In genomic region chr6:33508935-33509926, GRCh38 we compare ENCODE assay signal across 10 cellular contexts. TPM values are rescaled to one million over a fixed set of nuclear protein-coding genes. Genes with fewer than 3 reads are reported as not detected.
DNase-seq lines count a peak whose midpoint lies in the region; ATAC-seq, FAIRE-seq and TF ChIP-seq lines count a peak whose summit lies in the region.
"Had no signal": no experiment of that assay in that cellular context is flagged by ENCODE, and none has a peak within 500 bp of the region (broad histone marks: within the 10 kb centered on the region; RNA-seq: fewer than 3 reads in every experiment).

No MANE protein-coding gene starts in this region.

- H3K4me3 ChIP-seq in right lobe of liver (no peak overlapping the region), HepG2 (replicated peaks in 1 of 3; ENCODE audit: insufficient read depth in 1 of 3, low read depth in 2 of 3, low read length in 3 of 3) (no peak overlapping the region), adipocyte (ENCODE audit: low read length) (peak overlapping the region; percentile 12), mesenchymal stem cell (ENCODE audit: insufficient read depth in 1 of 2, low read depth in 1 of 2, low read length in 2 of 2) (peak overlapping the region in 1 of 2 experiments; percentile 64)
- H3K4me3 ChIP-seq: SJSA1 had no signal

- no peak overlapping the region for H2BK12ac ChIP-seq in mesenchymal stem cell (ENCODE audit: low read length in 2 of 2)

- TF ChIP-seq RAD21 in HepG2 (CRISPR knock-in tag; IDR thresholded peaks at IDR 0.05) = no peak

- POLR2A ChIA-PET in HepG2 (lab: Yijun Ruan, JAX) = no interaction called here

- TF ChIP-seq POLR2A in right lobe of liver (IDR thresholded peaks at IDR 0.05) (no peak), HepG2 (IDR thresholded peaks at IDR 0.05; ENCODE audit: insufficient read depth in 1 of 2, low read depth in 2 of 2, low read length in 2 of 2) (no peak)

- CTCF ChIA-PET in HepG2 (lab: Yijun Ruan, JAX; ENCODE audit: low intra/inter-chr PET ratio, low total read pairs) = no interaction called here

- in situ Hi-C loops in HepG2 (cut with HindIII; ENCODE audit: extremely low pct_ligation_motif_present, low pct_unique_long_range_greater_than_20kb) = no loop called here

- no peak overlapping the region for H3K4me2 ChIP-seq in HepG2 (ENCODE audit: low read depth, low read length)
- no peak overlapping the region for H3K4me2 ChIP-seq in mesenchymal stem cell (ENCODE audit: low read length, poor library complexity, severe bottlenecking)

- no peaks in the 10 kb centered on the region for H3K79me2 ChIP-seq in HepG2 (ENCODE audit: insufficient read depth, low read length)

- 25% methylated on average over 15 of the region's 16 CpGs for WGBS in right lobe of liver (ENCODE audit: insufficient coverage, low coverage, low lambda C conversion rate, missing lambda C conversion rate)
- 38% methylated on average over 16 of the region's 16 CpGs for WGBS in HepG2 (ENCODE audit: low lambda C conversion rate)
- 44% methylated on average over 10 of the region's 16 CpGs for WGBS in mesenchymal stem cell

- TF ChIP-seq CTCF in right lobe of liver (IDR thresholded peaks at IDR 0.05) (no peak), HepG2 (CRISPR knock-in tag; IDR thresholded peaks at IDR 0.05) (no peak)

- no peak overlapping the region for H2AK5ac ChIP-seq in mesenchymal stem cell (ENCODE audit: low read length, severe bottlenecking)

- H3K4ac ChIP-seq in mesenchymal stem cell (ENCODE audit: low read depth in 1 of 2, low read length in 2 of 2) = no peak overlapping the region

- no peaks in the 10 kb centered on the region for H3K4me1 ChIP-seq in right lobe of liver
- H3K4me1 ChIP-seq in HepG2 (ENCODE audit: insufficient read depth, low read length) = peaks cover 22% of the 10 kb centered on the region
- H3K4me1 ChIP-seq in adipocyte (ENCODE audit: control insufficient read depth, insufficient read depth, low read length) = peaks cover 3% of the 10 kb centered on the region
- peaks cover 4% of the 10 kb centered on the region for H3K4me1 ChIP-seq in mesenchymal stem cell (ENCODE audit: control insufficient read depth, insufficient read depth, low read depth, low read length)
- H3K4me1 ChIP-seq: SJSA1 had no signal

- DNase-seq in right lobe of liver (no peak), HepG2 (ENCODE audit: low spot score) (no peak), adipocyte (ENCODE audit: low read depth) (peak; percentile 19), mesenchymal stem cell (no peak), HuH-7 (ENCODE audit: low spot score) (no peak), activated gamma-delta T cell treated with Interleukin-2 at 50 U/mL for 16 hours (no peak)
- DNase-seq: NCI-H2081 had no signal

- H3K27me3 ChIP-seq in right lobe of liver (no peaks in the 10 kb centered on the region), HepG2 (ENCODE audit: control insufficient read depth in 1 of 2, insufficient read depth in 2 of 2, low read length in 2 of 2) (peaks cover 0 to 27% of the 10 kb centered on the region in 2 experiments; a peak in 3 of 5 replicates), adipocyte (replicated peaks; ENCODE audit: control insufficient read depth, insufficient read depth, low read length) (peaks cover 21% of the 10 kb centered on the region), mesenchymal stem cell (ENCODE audit: control insufficient read depth in 1 of 2, insufficient read depth in 1 of 2, low read length in 2 of 2) (peaks cover 29 to 32% of the 10 kb centered on the region in 2 experiments)

- H3K9ac ChIP-seq in HepG2 (ENCODE audit: insufficient read depth, low read depth, low read length) = no peak overlapping the region
- no peak overlapping the region for H3K9ac ChIP-seq in adipocyte (ENCODE audit: low read length)
- peak overlapping the region; percentile 48 for H3K9ac ChIP-seq in mesenchymal stem cell (ENCODE audit: low read length)

- BruUV-seq in HepG2 (replicated peaks; lab: Mats Ljungman, UMichigan) = no TSS peak

- H2BK5ac ChIP-seq in mesenchymal stem cell (ENCODE audit: low read depth, low read length, poor library complexity, severe bottlenecking) = no peak overlapping the region

- no peak overlapping the region for H3K18ac ChIP-seq in mesenchymal stem cell (ENCODE audit: low read depth in 1 of 2, low read length in 2 of 2)

- H3K27ac ChIP-seq in right lobe of liver (no peak overlapping the region), HepG2 (ENCODE audit: extremely low read length, insufficient read depth, low read length) (no peak overlapping the region), mesenchymal stem cell (ENCODE audit: low read length, poor library complexity, severe bottlenecking) (no peak overlapping the region)
- H3K27ac ChIP-seq: SJSA1 had no signal

- H4K20me1 ChIP-seq in HepG2 (ENCODE audit: insufficient read depth, low read length) = no peaks in the 10 kb centered on the region

- H4K91ac ChIP-seq in mesenchymal stem cell (ENCODE audit: low read length) = no peak overlapping the region

- intact Hi-C loops in right lobe of liver (cut with DNase I) = no loop called here
- intact Hi-C loops in HepG2 (cut with micrococcal nuclease; ENCODE audit: unreplicated experiment) = no loop called here

- peak in 3 of 4 donors; percentile 30 to 55 (median 47) for ATAC-seq in right lobe of liver
- no peak for ATAC-seq in HepG2
- no peak for ATAC-seq in activated CD4-positive, CD25-positive, alpha-beta regulatory T cell treated with anti-CD3 and anti-CD28 coated beads, Interleukin-2, amount 50 U/mL, for 24 hours
- ATAC-seq in HG03520 (IDR thresholded peaks at IDR 0.05; ENCODE audit: unreplicated experiment) = no peak

- no peak overlapping the region for H4K8ac ChIP-seq in mesenchymal stem cell (ENCODE audit: low read length)

- H3K79me1 ChIP-seq in mesenchymal stem cell (replicated peaks; ENCODE audit: low read length, poor library complexity, severe bottlenecking) = no peaks in the 10 kb centered on the region

- H2BK15ac ChIP-seq in mesenchymal stem cell (ENCODE audit: low read depth, poor library complexity, severe bottlenecking) = no peak overlapping the region

- H3K36me3 ChIP-seq in right lobe of liver = no peaks in the 10 kb centered on the region
- no peaks in the 10 kb centered on the region for H3K36me3 ChIP-seq in HepG2 (replicated peaks in 1 of 2; ENCODE audit: control insufficient read depth in 1 of 2, insufficient read depth in 2 of 2, low read length in 2 of 2)
- no peaks in the 10 kb centered on the region for H3K36me3 ChIP-seq in adipocyte (ENCODE audit: control insufficient read depth, insufficient read depth, low read length, severe bottlenecking)
- H3K36me3 ChIP-seq in mesenchymal stem cell (ENCODE audit: control insufficient read depth in 1 of 2, insufficient read depth in 2 of 2, low read depth in 1 of 2, low read length in 2 of 2) = no peaks in the 10 kb centered on the region
- H3K36me3 ChIP-seq: SJSA1 had no signal

- no peak overlapping the region for H2BK120ac ChIP-seq in mesenchymal stem cell (ENCODE audit: low read depth, low read length)

- TF ChIP-seq EP300 in HepG2 (IDR thresholded peaks at IDR 0.05; ENCODE audit: low read depth in 2 of 2, low read length in 2 of 2) (no peak), HepG2 (CRISPR knock-in tag; IDR thresholded peaks at IDR 0.05; ENCODE audit: borderline replicate concordance) (no peak)

- no peak for FAIRE-seq in HepG2 (lab: Jason Lieb, UNC)

- H3K23ac ChIP-seq in mesenchymal stem cell (ENCODE audit: low read length in 2 of 2) = no peak overlapping the region

- peak overlapping the region in 1 of 2 experiments; percentile 71 for H3K14ac ChIP-seq in mesenchymal stem cell (ENCODE audit: low read length in 2 of 2)

- H2AFZ ChIP-seq in HepG2 (ENCODE audit: low read length) = no peak overlapping the region
- H2AFZ ChIP-seq in mesenchymal stem cell (ENCODE audit: low read depth, low read length) = peak overlapping the region; percentile 31

- no peaks in the 10 kb centered on the region for H3K9me3 ChIP-seq in right lobe of liver
- no peaks in the 10 kb centered on the region for H3K9me3 ChIP-seq in HepG2 (ENCODE audit: low read length)
- H3K9me3 ChIP-seq in adipocyte (ENCODE audit: control insufficient read depth, low read length) = peaks cover 5% of the 10 kb centered on the region
- peaks cover 5% of the 10 kb centered on the region for H3K9me3 ChIP-seq in mesenchymal stem cell (ENCODE audit: control insufficient read depth, low read length)
- H3K9me3 ChIP-seq: SJSA1 had no signal

TF ChIP-seq in HepG2, 621 proteins besides CTCF, POLR2A, EP300 and RAD21:
- TF ChIP-seq ZNF775 (CRISPR knock-in tag; IDR thresholded peaks at IDR 0.05; ENCODE audit: borderline replicate concordance) = no peak
- no peak for TF ChIP-seq MED1 (CRISPR knock-in tag; IDR thresholded peaks at IDR 0.05)
- no peak for TF ChIP-seq ZNF484 (CRISPR knock-in tag; IDR thresholded peaks at IDR 0.05; ENCODE audit: borderline replicate concordance, low read depth)
- TF ChIP-seq ZNF24 (IDR thresholded peaks at IDR 0.05) = no peak
- TF ChIP-seq ZNF431 (CRISPR knock-in tag; IDR thresholded peaks at IDR 0.05; ENCODE audit: borderline replicate concordance, low read depth) = no peak
- TF ChIP-seq TOPORS (CRISPR knock-in tag; IDR thresholded peaks at IDR 0.05) = no peak
TF ChIP-seq in HepG2: peak in this region for 0.

RNA-seq across cellular contexts. Expression of gene ZBTB9, which starts 54.9 kb away (rescaled TPM):
- total RNA-seq in right lobe of liver = 1 to 10 TPM; 2.5 to 3.8 (median 2.9) TPM
- 9.2 and 11.5 TPM in 2 replicates for total RNA-seq in HepG2 (2016; rRNA removed; fragmentation: Illumina TruSeq; extraction: Trizol)
- total RNA-seq in HepG2 (2016; cell fraction: cytosol; rRNA removed; fragmentation: Illumina TruSeq; extraction: Trizol; ENCODE audit: low read depth) = 1.1 and 1.9 TPM in 2 replicates
- total RNA-seq in HepG2 (2016; cell fraction: insoluble cytoplasmic fraction; rRNA removed; fragmentation: Illumina TruSeq; extraction: Trizol) = 10.0 and 10.1 TPM in 2 replicates
- total RNA-seq in HepG2 (2016; cell fraction: membrane; rRNA removed; fragmentation: Illumina TruSeq; extraction: Trizol) = 4.7 and 6.0 TPM in 2 replicates
- total RNA-seq in HepG2 (2016; cell fraction: nucleus; rRNA removed; fragmentation: Illumina TruSeq; extraction: Trizol) = 6.5 and 6.7 TPM in 2 replicates
- polyA plus RNA-seq in HepG2 (2011; rRNA removed) = 5.3 and 7.1 TPM in 2 replicates
- polyA plus RNA-seq in HepG2 (2011; cell fraction: cytosol; rRNA removed) = 3.8 and 5.0 TPM in 2 replicates
- 3.6 and 4.8 TPM in 2 replicates for polyA plus RNA-seq in HepG2 (2011; cell fraction: nucleus; rRNA removed)
- 7.1 and 7.6 TPM in 2 replicates for polyA plus RNA-seq in HepG2 (2012)
- polyA plus RNA-seq in HepG2 (2016; cell fraction: cytosol; fragmentation: Illumina TruSeq; extraction: Trizol; ENCODE audit: low read depth) = 0.71 and 0.88 TPM in 2 replicates
- 9.1 and 13.0 TPM in 2 replicates for polyA plus RNA-seq in HepG2 (2016; cell fraction: insoluble cytoplasmic fraction; fragmentation: Illumina TruSeq; extraction: Trizol; ENCODE audit: low read depth)
- 2.4 and 2.5 TPM in 2 replicates for polyA plus RNA-seq in HepG2 (2016; cell fraction: membrane; fragmentation: Illumina TruSeq; extraction: Trizol; ENCODE audit: low read depth)
- 7.9 and 11.1 TPM in 2 replicates for polyA plus RNA-seq in HepG2 (2016; cell fraction: nucleus; fragmentation: Illumina TruSeq; extraction: Trizol; ENCODE audit: insufficient read depth, low read depth)
- 12.4 and 17.3 TPM in 2 replicates for polyA minus RNA-seq in HepG2 (2011; rRNA and poly(A)+ RNA removed; ENCODE audit: low replicate concordance)
- polyA minus RNA-seq in HepG2 (2011; cell fraction: cytosol; rRNA and poly(A)+ RNA removed) = 5.9 and 8.3 TPM in 2 replicates
- polyA minus RNA-seq in HepG2 (2011; cell fraction: nucleus; rRNA and poly(A)+ RNA removed) = 4.5 and 5.7 TPM in 2 replicates
- 3.6 TPM for polyA plus RNA-seq in mesenchymal stem cell (2013, experiment 1 of 2)
- polyA plus RNA-seq in mesenchymal stem cell (2013, experiment 2 of 2) = 3.9 TPM

Comparison
In these comparisons a context has a peak if more than half of its experiments do, and no peak if none do; other contexts are left out.
1. ATAC-seq: peak in right lobe of liver (3 of 4); none in HepG2 (single experiment), activated CD4-positive, CD25-positive, alpha-beta regulatory T cell treated with anti-CD3 and anti-CD28 coated beads, Interleukin-2, amount 50 U/mL, for 24 hours (0 of 2) and HG03520 (single experiment).